Comparison of ENCODE assay signal across 9 cellular contexts in genomic region chr5:138974227-138975063, GRCh38.
DNase-seq lines count a peak whose midpoint lies in the region; ATAC-seq and TF ChIP-seq lines count a peak whose summit lies in the region.
"Had no signal": no experiment of that assay in that cellular context is flagged by ENCODE, and none has a peak within 500 bp of the region (broad histone marks: within the 10 kb centered on the region; RNA-seq: fewer than 3 reads in every experiment).

No MANE protein-coding gene starts in this region.

- peak overlapping the region; percentile 88 for H3K27ac ChIP-seq in caudate nucleus (ENCODE audit: low read depth, low read length)

- H3K27me3 Mint-ChIP-seq in stimulated activated naive B cell treated with anti-CD40 and anti-IgM and Interleukin-4, amounts not matched to agents 10 μg/mL and 1 μg/mL and 100 μg/mL, for 72 hours: no peaks in the 10 kb centered on the region
- H3K27me3 Mint-ChIP-seq in WTC11 (ENCODE audit: low read depth): no peaks in the 10 kb centered on the region; the same call in 1 of the 2 replicates
- H3K27me3 Mint-ChIP-seq: activated naive CD8-positive, alpha-beta T cell treated with anti-CD3 and anti-CD28 coated beads, Interleukin-2, amount 10 ng/mL, durations not matched to agents 7 days and 5 days had no signal

- H3K4me3 Mint-ChIP-seq in stimulated activated naive B cell treated with anti-CD40 and anti-IgM and Interleukin-4, amounts not matched to agents 10 μg/mL and 1 μg/mL and 100 μg/mL, for 72 hours: no peak overlapping the region
- no peak overlapping the region for H3K4me3 Mint-ChIP-seq in WTC11
- H3K4me3 Mint-ChIP-seq: activated naive CD8-positive, alpha-beta T cell treated with anti-CD3 and anti-CD28 coated beads, Interleukin-2, amount 10 ng/mL, durations not matched to agents 7 days and 5 days had no signal

- DNase-seq in NCI-H2081 treated with DMSO at 0.1 percent for 48 hours (lab: John Stamatoyannopoulos, UW) (peak; percentile 38), caudate nucleus (lab: John Stamatoyannopoulos, UW) (peak in 40 of 61 donors; percentile 18 to 72 (median 48)), kidney tubule cell (ENCODE audit: low spot score) (peak; percentile 24), WTC11 (ENCODE audit: low spot score) (no peak)
- DNase-seq in stimulated activated naive B cell treated with anti-CD40 and anti-IgM and Interleukin-4, amounts not matched to agents 10 μg/mL and 1 μg/mL and 100 μg/mL, for 72 hours: no peak
- DNase-seq in stimulated activated CD4-positive, alpha-beta T cell treated with anti-CD3 and anti-CD28 coated beads, Interleukin-12 subunit alpha, Interleukin-12 subunit beta, amount 100 ng/mL, for 4 hours: no peak
- DNase-seq: activated naive CD8-positive, alpha-beta T cell treated with anti-CD3 and anti-CD28 coated beads, Interleukin-2, amount 10 ng/mL, durations not matched to agents 7 days and 5 days had no signal

- peak overlapping the region; percentile 65 for H3K27ac Mint-ChIP-seq in stimulated activated naive B cell treated with anti-CD40 and anti-IgM and Interleukin-4, amounts not matched to agents 10 μg/mL and 1 μg/mL and 100 μg/mL, for 72 hours
- no peak overlapping the region for H3K27ac Mint-ChIP-seq in WTC11
- H3K27ac Mint-ChIP-seq: activated naive CD8-positive, alpha-beta T cell treated with anti-CD3 and anti-CD28 coated beads, Interleukin-2, amount 10 ng/mL, durations not matched to agents 7 days and 5 days had no signal

- H3K4me1 Mint-ChIP-seq in stimulated activated naive B cell treated with anti-CD40 and anti-IgM and Interleukin-4, amounts not matched to agents 10 μg/mL and 1 μg/mL and 100 μg/mL, for 72 hours: peaks cover 6 to 12% of the 10 kb centered on the region in 2 donors
- H3K4me1 Mint-ChIP-seq in WTC11: peaks cover 24% of the 10 kb centered on the region

- POLR2A ChIA-PET in WTC11 (lab: Charles Lee): no interaction called here

- peaks cover 11 to 42% of the 10 kb centered on the region in 2 donors for H3K36me3 Mint-ChIP-seq in stimulated activated naive B cell treated with anti-CD40 and anti-IgM and Interleukin-4, amounts not matched to agents 10 μg/mL and 1 μg/mL and 100 μg/mL, for 72 hours
- no peaks in the 10 kb centered on the region for H3K36me3 Mint-ChIP-seq in WTC11

- no peak for TF ChIP-seq CTCF in WTC11 (IDR thresholded peaks at IDR 0.05)

- no peak for ATAC-seq in stimulated activated naive B cell treated with anti-CD40 and anti-IgM and Interleukin-4, amounts not matched to agents 10 μg/mL and 1 μg/mL and 100 μg/mL, for 72 hours (replicated peaks)
- no peak for ATAC-seq in WTC11
- no peak for ATAC-seq in HG03139 (IDR thresholded peaks at IDR 0.05; ENCODE audit: unreplicated experiment)
- ATAC-seq in HG03196 (IDR thresholded peaks at IDR 0.05; ENCODE audit: unreplicated experiment): no peak

- peaks cover 0 to 2% of the 10 kb centered on the region in 2 donors for H3K9me3 Mint-ChIP-seq in stimulated activated naive B cell treated with anti-CD40 and anti-IgM and Interleukin-4, amounts not matched to agents 10 μg/mL and 1 μg/mL and 100 μg/mL, for 72 hours
- no peaks in the 10 kb centered on the region for H3K9me3 Mint-ChIP-seq in WTC11
- H3K9me3 Mint-ChIP-seq: activated naive CD8-positive, alpha-beta T cell treated with anti-CD3 and anti-CD28 coated beads, Interleukin-2, amount 10 ng/mL, durations not matched to agents 7 days and 5 days had no signal

- CTCF ChIA-PET in WTC11 (lab: Charles Lee): interaction anchor here (0.6 to 1.4 kb wide), 5 partner anchors 36 to 396 kb away, joined by 3 to 6 read pairs (median 3); no protein-coding TSS in a partner anchor

TF ChIP-seq in WTC11, 78 proteins besides CTCF, POLR2A, EP300 and RAD21:
- TF ChIP-seq ZNF416 (CRISPR knock-in tag; IDR thresholded peaks at IDR 0.05) (no peak), ZNF396 (CRISPR knock-in tag; IDR thresholded peaks at IDR 0.05; ENCODE audit: borderline replicate concordance) (no peak), E2F1 (CRISPR knock-in tag; IDR thresholded peaks at IDR 0.05) (no peak), ERG (CRISPR knock-in tag; IDR thresholded peaks at IDR 0.05) (no peak), ZNF423 (CRISPR knock-in tag; IDR thresholded peaks at IDR 0.05) (no peak)

Comparison
In these comparisons a context has a peak if more than half of its experiments do, and no peak if none do; other contexts are left out.
1. DNase-seq: peak in NCI-H2081 treated with DMSO at 0.1 percent for 48 hours (single experiment), caudate nucleus (40 of 61) and kidney tubule cell (single experiment); none in stimulated activated naive B cell treated with anti-CD40 and anti-IgM and Interleukin-4, amounts not matched to agents 10 μg/mL and 1 μg/mL and 100 μg/mL, for 72 hours (single experiment), stimulated activated CD4-positive, alpha-beta T cell treated with anti-CD3 and anti-CD28 coated beads, Interleukin-12 subunit alpha, Interleukin-12 subunit beta, amount 100 ng/mL, for 4 hours (single experiment) and WTC11 (single experiment).